Comparison of ENCODE assay signal across 21 cellular contexts in genomic region chr2:239520811-239521517, GRCh38.
"Had no signal": no experiment of that assay in that cellular context is flagged by ENCODE, and none has a peak within 500 bp of the region (broad histone marks: within the 10 kb centered on the region; RNA-seq: fewer than 3 reads in every experiment).

No MANE protein-coding gene starts in this region.

- ATAC-seq: activated T-cell treated with anti-CD3 and anti-CD28 coated beads, Interleukin-2, amount 50 U/mL, for 4 hours had no signal

- H3K36me3 ChIP-seq: brain microvascular endothelial cell, SJCRH30 had no signal

- H3K4me3 ChIP-seq: SJCRH30 had no signal

- H3K4me2 ChIP-seq: SK-N-SH had no signal

- H3K9me3 ChIP-seq: SJCRH30, SK-N-SH had no signal

- DNase-seq: activated CD4-positive, alpha-beta memory T cell treated with anti-CD3 and anti-CD28 coated beads for 36 hours; activated CD4-positive, alpha-beta T cell treated with anti-CD3 and anti-CD28 coated beads, Interleukin-2, amount 10 ng/mL, durations not matched to agents 7 days and 5 days; activated CD4-positive, CD25-positive, alpha-beta regulatory T cell; activated CD8-positive, alpha-beta memory T cell treated with anti-CD3 and anti-CD28 coated beads for 24 hours; activated effector memory CD4-positive, alpha-beta T cell treated with anti-CD3 and anti-CD28 coated beads, Interleukin-2, amount 50 U/mL, for 16 hours; activated naive CD4-positive, alpha-beta T cell treated with anti-CD3 and anti-CD28 coated beads, Interleukin-2, amount 10 ng/mL, durations not matched to agents 7 days and 5 days; activated naive CD8-positive, alpha-beta T cell treated with anti-CD3 and anti-CD28 coated beads for 36 hours; activated T-cell treated with anti-CD3 and anti-CD28 coated beads, Interleukin-2, amount 50 U/mL, for 4 hours; brain microvascular endothelial cell; Kasumi-1; KBM-7; NCI-H146; NCI-H187 treated with DMSO at 0.1 percent for 48 hours; NCI-H2081 treated with DMSO at 0.1 percent for 48 hours; NCI-H2227 treated with DMSO at 0.1 percent for 48 hours; NCI-H526; NCI-H774; SJCRH30; SK-N-SH; T-helper 1 cell had no signal

- H3K27me3 ChIP-seq: brain microvascular endothelial cell, SJCRH30 had no signal

- H3K4me1 ChIP-seq: SJCRH30 had no signal

- H3K9ac ChIP-seq: SK-N-SH had no signal

- H3K27ac ChIP-seq: brain microvascular endothelial cell, SJCRH30, VCaP had no signal
